15 cellular contexts compared by ENCODE assay signal in the genomic region with DNA sequence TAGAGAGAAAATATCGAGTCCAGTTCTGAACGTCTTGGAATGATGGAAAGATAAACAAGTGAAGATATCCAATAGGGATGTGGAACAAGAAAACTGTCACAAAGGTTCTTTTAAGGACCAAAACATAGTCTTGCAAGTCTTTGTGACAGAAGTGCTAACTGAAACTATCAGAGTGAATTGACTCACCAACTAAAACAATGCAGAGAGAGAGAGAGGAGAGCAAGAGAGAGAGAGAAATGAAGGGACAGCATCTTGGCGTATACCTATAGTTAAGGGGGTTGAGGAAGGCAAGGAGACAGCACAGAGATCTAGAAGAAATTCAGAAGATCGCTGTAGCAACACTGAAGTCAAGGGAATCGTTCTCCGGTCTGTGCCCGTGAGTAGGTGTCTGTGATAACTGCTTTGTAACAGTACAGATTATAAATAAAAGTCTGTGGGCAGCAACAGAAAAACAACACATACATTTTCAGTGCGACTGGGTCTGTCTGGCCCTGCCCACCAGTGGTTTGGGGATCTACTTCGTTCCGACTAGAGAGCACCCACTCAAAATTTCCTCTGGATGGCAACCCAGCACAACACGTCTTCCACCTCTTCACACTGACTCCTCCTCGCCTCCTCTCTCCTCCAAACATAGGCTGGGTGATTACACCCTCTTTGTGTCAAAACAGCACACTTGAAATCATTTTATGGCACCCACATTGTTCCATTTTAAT.
DNase-seq lines count a peak whose midpoint lies in the region; ATAC-seq lines count a peak whose summit lies in the region.
"Had no signal": no experiment of that assay in that cellular context is flagged by ENCODE, and none has a peak within 500 bp of the region (broad histone marks: within the 10 kb centered on the region; RNA-seq: fewer than 3 reads in every experiment).

No MANE protein-coding gene starts in this region.

- no peaks in the 10 kb centered on the region for H3K36me3 ChIP-seq in SK-N-MC (ENCODE audit: insufficient read depth, low read length)
- H3K36me3 ChIP-seq: ascending aorta, upper lobe of right lung had no signal

- no peak overlapping the region for H3K9ac ChIP-seq in SK-N-MC (ENCODE audit: insufficient read length)
- H3K9ac ChIP-seq: SK-N-SH had no signal

- intact Hi-C loops in posterior cingulate gyrus (cut with DNase I), result no loop called here

- no peak overlapping the region for H3K4me3 ChIP-seq in SK-N-MC
- H3K4me3 ChIP-seq: ascending aorta, lung, upper lobe of right lung had no signal

- peak; percentile 22 to 30 for ATAC-seq in activated CD4-positive, CD25-positive, alpha-beta regulatory T cell treated with anti-CD3 and anti-CD28 coated beads, Interleukin-2, amount 50 U/mL, for 24 hours
- ATAC-seq in HG03342 (IDR thresholded peaks at IDR 0.05; ENCODE audit: unreplicated experiment) (no peak), GM19397 (IDR thresholded peaks at IDR 0.05; ENCODE audit: unreplicated experiment) (no peak)
- ATAC-seq: upper lobe of right lung had no signal

- peak overlapping the region; percentile 94 for H3K27ac ChIP-seq in SK-N-MC
- H3K27ac ChIP-seq: ascending aorta, upper lobe of right lung had no signal

- DNase-seq in activated CD4-positive, CD25-positive, alpha-beta regulatory T cell treated with anti-CD3 and anti-CD28 coated beads, Interleukin-2, amount 50 U/mL, for 72 hours, result no peak
- DNase-seq in SK-N-MC (ENCODE audit: low read depth, low spot score), result no peak
- DNase-seq in activated effector memory CD4-positive, alpha-beta T cell treated with Interleukin-2 at 50 U/mL for 16 hours, result peak; percentile 9
- DNase-seq in posterior cingulate gyrus, result peak in 7 of 10 donors; percentile 27 to 87 (median 64)
- no peak for DNase-seq in NCI-H2107 (lab: John Stamatoyannopoulos, UW)
- DNase-seq: dermis blood vessel endothelial cell, Kasumi-1, NCI-H2081, SK-N-SH, upper lobe of right lung had no signal

- H3K9me3 ChIP-seq in SK-N-MC (ENCODE audit: low read depth, low read length), result no peaks in the 10 kb centered on the region
- H3K9me3 ChIP-seq: ascending aorta, SK-N-SH, upper lobe of right lung had no signal

Comparison
In these comparisons a context has a peak if more than half of its experiments do, and no peak if none do; other contexts are left out.
1. ATAC-seq: peak in activated CD4-positive, CD25-positive, alpha-beta regulatory T cell treated with anti-CD3 and anti-CD28 coated beads, Interleukin-2, amount 50 U/mL, for 24 hours (2 of 2); none in HG03342 (single experiment) and GM19397 (single experiment).
2. DNase-seq: peak in activated effector memory CD4-positive, alpha-beta T cell treated with Interleukin-2 at 50 U/mL for 16 hours (single experiment) and posterior cingulate gyrus (7 of 10); none in activated CD4-positive, CD25-positive, alpha-beta regulatory T cell treated with anti-CD3 and anti-CD28 coated beads, Interleukin-2, amount 50 U/mL, for 72 hours (single experiment), SK-N-MC (single experiment) and NCI-H2107 (single experiment).